ENCODE assay signal across 16 cellular contexts in genomic region chr13:48006396-48006795, GRCh38.
"Had no signal": no experiment of that assay in that cellular context is flagged by ENCODE, and none has a peak within 500 bp of the region (broad histone marks: within the 10 kb centered on the region; RNA-seq: fewer than 3 reads in every experiment).

No MANE protein-coding gene starts in this region.

- ATAC-seq: activated CD8-positive, alpha-beta T cell treated with anti-CD3 and anti-CD28 coated beads, Interleukin-2, amount 10 ng/mL, durations not matched to agents 7 days and 5 days; esophagus mucosa; heart left ventricle; left lung; sciatic nerve; T-helper 17 cell; WTC11 had no signal

- H3K4me3 ChIP-seq: heart left ventricle, left lung, prostate gland had no signal

- H3K27me3 ChIP-seq: heart left ventricle, left lung had no signal

- H3K4me1 ChIP-seq: prostate gland had no signal

- H3K36me3 ChIP-seq: heart left ventricle, left lung, prostate gland had no signal

- H3K27ac ChIP-seq: heart left ventricle, left lung, prostate gland had no signal

- DNase-seq: activated CD4-positive, alpha-beta T cell treated with anti-CD3 and anti-CD28 coated beads for 48 hours; activated CD8-positive, alpha-beta T cell treated with anti-CD3 and anti-CD28 coated beads, Interleukin-2, amount 10 ng/mL, durations not matched to agents 7 days and 5 days; activated naive CD4-positive, alpha-beta T cell treated with anti-CD3 and anti-CD28 coated beads for 36 hours; endodermal cell; foreskin melanocyte; heart left ventricle; left lung; nephron progenitor cell; stimulated activated CD4-positive, alpha-beta T cell treated with anti-CD3 and anti-CD28 coated beads, Interleukin-12 subunit alpha, Interleukin-12 subunit beta, amount 100 ng/mL, for 4 hours; stimulated activated naive CD4-positive, alpha-beta T cell treated with Interleukin-2 at 50 U/mL for 16 hours; T-helper 17 cell; trophoblast cell had no signal

- H3K9me3 ChIP-seq: heart left ventricle, left lung, prostate gland had no signal
